1 cellular context compared by ENCODE assay signal in the genomic region with DNA sequence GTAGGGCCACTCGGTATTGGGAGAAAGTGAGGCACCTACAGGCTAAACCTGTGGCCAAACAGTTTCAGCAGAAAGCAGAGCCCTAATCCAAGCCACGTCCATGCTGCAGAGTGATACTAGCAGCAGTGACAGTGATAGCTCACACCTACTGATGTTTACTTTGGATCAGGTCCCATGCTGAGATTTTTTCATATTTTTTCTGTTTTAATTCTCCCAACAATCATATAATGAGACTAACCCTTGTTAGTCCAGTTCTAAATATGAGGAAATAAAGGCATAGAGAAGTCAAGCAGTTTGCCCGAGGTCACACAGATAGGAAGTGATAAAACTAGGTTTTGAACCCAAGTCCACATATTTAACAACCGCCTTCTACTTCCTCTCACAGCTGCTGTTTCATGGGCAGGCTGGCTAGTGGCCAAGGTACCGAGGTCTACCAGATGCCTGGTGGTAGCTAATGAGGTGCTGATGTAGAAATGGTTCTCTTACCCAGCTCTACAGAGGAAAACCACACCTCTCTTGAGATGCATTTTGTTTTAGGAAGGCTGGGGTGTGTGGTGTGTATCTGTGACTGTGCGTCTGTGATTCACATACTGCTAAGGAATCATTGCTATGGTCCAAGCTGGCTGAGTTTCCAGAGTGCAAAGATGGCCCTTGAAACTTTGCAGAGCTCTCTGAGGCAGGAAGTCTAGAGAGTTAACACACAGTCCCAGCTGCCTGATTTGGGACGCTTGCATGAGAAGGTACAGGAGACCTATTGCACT.
A peak's percentile ranks its signal among the peaks of the same experiment; 100 is the strongest.
TF ChIP-seq lines count a peak whose summit lies in the region.

No MANE protein-coding gene starts in this region.

TF ChIP-seq in K562, 482 proteins besides CTCF, POLR2A, EP300 and RAD21 (continued from another document):
- TF ChIP-seq, protein P1, sequence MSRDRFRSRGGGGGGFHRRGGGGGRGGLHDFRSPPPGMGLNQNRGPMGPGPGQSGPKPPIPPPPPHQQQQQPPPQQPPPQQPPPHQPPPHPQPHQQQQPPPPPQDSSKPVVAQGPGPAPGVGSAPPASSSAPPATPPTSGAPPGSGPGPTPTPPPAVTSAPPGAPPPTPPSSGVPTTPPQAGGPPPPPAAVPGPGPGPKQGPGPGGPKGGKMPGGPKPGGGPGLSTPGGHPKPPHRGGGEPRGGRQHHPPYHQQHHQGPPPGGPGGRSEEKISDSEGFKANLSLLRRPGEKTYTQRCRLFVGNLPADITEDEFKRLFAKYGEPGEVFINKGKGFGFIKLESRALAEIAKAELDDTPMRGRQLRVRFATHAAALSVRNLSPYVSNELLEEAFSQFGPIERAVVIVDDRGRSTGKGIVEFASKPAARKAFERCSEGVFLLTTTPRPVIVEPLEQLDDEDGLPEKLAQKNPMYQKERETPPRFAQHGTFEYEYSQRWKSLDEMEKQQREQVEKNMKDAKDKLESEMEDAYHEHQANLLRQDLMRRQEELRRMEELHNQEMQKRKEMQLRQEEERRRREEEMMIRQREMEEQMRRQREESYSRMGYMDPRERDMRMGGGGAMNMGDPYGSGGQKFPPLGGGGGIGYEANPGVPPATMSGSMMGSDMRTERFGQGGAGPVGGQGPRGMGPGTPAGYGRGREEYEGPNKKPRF (IDR thresholded peaks at IDR 0.05; ENCODE audit: low read depth, low read length), result no peak
- TF ChIP-seq KDM1A (IDR thresholded peaks at IDR 0.05) (peak; percentile 70 to 79), MAFK (IDR thresholded peaks at IDR 0.05; ENCODE audit: low read length) (no peak), GATAD2A (IDR thresholded peaks at IDR 0.05) (no peak), ZC3H8 (IDR thresholded peaks at IDR 0.05) (no peak), BACH1 (tag; IDR thresholded peaks at IDR 0.05) (no peak), ZNF282 (CRISPR knock-in tag; IDR thresholded peaks at IDR 0.05) (no peak), HNRNPK (IDR thresholded peaks at IDR 0.05; ENCODE audit: low read depth, low read length, poor library complexity, severe bottlenecking) (no peak), ZNF717 (CRISPR knock-in tag; IDR thresholded peaks at IDR 0.05) (no peak), ZNF444 (CRISPR knock-in tag; IDR thresholded peaks at IDR 0.05) (no peak), CBFA2T2 (conservative IDR thresholded peaks at IDR 0.05) (0 out of 2 replicates have a peak, but pooled peaks have one; percentile 4), TGIF2 (CRISPR knock-in tag; IDR thresholded peaks at IDR 0.05) (no peak), CBX1 (IDR thresholded peaks at IDR 0.05; ENCODE audit: low read depth) (no peak), ZNF551 (CRISPR knock-in tag; IDR thresholded peaks at IDR 0.05) (no peak), ESRRA (IDR thresholded peaks at IDR 0.05; ENCODE audit: borderline replicate concordance, low read depth) (no peak), EP400 (IDR thresholded peaks at IDR 0.05) (no peak), SPI1 (IDR thresholded peaks at IDR 0.05; ENCODE audit: borderline replicate concordance, low read depth, low read length) (peak; percentile 47; the same call in 1 of the 2 replicates), FOXA3 (CRISPR knock-in tag; conservative IDR thresholded peaks at IDR 0.05 in 1 of 2, IDR thresholded peaks at IDR 0.05 in 1 of 2) (peak; percentile 74 to 76; a peak in 2 of 4 replicates), NFIC (IDR thresholded peaks at IDR 0.05) (peak; percentile 76), ZFP36 (IDR thresholded peaks at IDR 0.05; ENCODE audit: low read depth, low read length, partially characterized antibody) (peak; percentile 43), ETV1 (tag; conservative IDR thresholded peaks at IDR 0.05; ENCODE audit: low read depth) (peak; percentile 33; the same call in 1 of the 2 replicates), RCOR1 (IDR thresholded peaks at IDR 0.05; ENCODE audit: borderline replicate concordance in 1 of 2, low read depth in 2 of 2, low read length in 2 of 2) (no peak), CBFA2T3 (IDR thresholded peaks at IDR 0.05) (peak; percentile 38; the same call in 1 of the 2 replicates)
